In the genomic region with DNA sequence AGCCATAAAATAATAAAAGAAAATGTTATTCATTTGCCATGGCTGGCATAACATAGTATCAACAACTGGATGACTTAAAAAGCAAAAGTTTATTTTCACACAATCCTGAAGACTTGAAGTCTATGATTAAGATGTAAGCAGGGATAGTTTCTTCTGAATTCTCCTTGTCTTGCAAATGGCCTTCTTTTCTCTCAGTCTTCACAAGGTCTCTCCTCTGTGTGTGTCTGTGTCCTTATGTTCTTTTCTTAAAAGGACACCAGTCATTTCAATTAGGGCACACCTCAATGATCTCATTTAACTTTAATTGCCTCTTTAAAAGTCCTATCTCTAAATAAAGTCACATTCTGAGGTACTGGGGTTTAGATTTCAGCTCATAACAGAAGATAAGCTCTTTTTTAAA, we compare ENCODE assay signal across 31 cellular contexts.
A peak's percentile ranks its signal among the peaks of the same experiment; 100 is the strongest.
DNase-seq lines count a peak whose midpoint lies in the region; TF ChIP-seq lines count a peak whose summit lies in the region.
"Had no signal": no experiment of that assay in that cellular context is flagged by ENCODE, and none has a peak within 500 bp of the region (broad histone marks: within the 10 kb centered on the region; RNA-seq: fewer than 3 reads in every experiment).

No MANE protein-coding gene starts in this region.

- no peaks in the 10 kb centered on the region for H3K27me3 ChIP-seq in SU-DHL-6 (ENCODE audit: low read length)
- H3K27me3 ChIP-seq: adrenal gland, foreskin keratinocyte, heart right ventricle, neutrophil had no signal

- peaks cover 2% of the 10 kb centered on the region for H3K27me3 Mint-ChIP-seq in glutamatergic neuron (ENCODE audit: unreplicated experiment)
- H3K27me3 Mint-ChIP-seq: activated CD4-positive, alpha-beta T cell treated with anti-CD3 and anti-CD28 coated beads, Interleukin-2, amount 10 ng/mL, durations not matched to agents 7 days and 5 days; activated CD8-positive, alpha-beta memory T cell treated with anti-CD3 and anti-CD28 coated beads, Interleukin-2, amount 10 ng/mL, durations not matched to agents 7 days and 5 days; stimulated activated naive CD8-positive, alpha-beta T cell treated with anti-CD3 and anti-CD28 coated beads, Interleukin-15, Interleukin-2, amounts not matched to agents 100 ng/mL and 50 ng/mL, for 24 hours had no signal

- H3K9me3 ChIP-seq in SU-DHL-6 (ENCODE audit: insufficient read depth, low read length) = no peaks in the 10 kb centered on the region
- H3K9me3 ChIP-seq: adrenal gland, neutrophil, prostate gland, thoracic aorta had no signal

- DNase-seq in NCI-H2171 treated with DMSO at 0.1 percent for 48 hours (lab: John Stamatoyannopoulos, UW) (peak; percentile 13), NCI-H2171 (lab: John Stamatoyannopoulos, UW) (no peak), glutamatergic neuron (no peak), T-helper 2 cell (no peak), AG08396 (ENCODE audit: low spot score) (no peak), NCI-H446 treated with DMSO at 0.1 percent for 48 hours (lab: John Stamatoyannopoulos, UW) (no peak), anterior cingulate cortex (lab: John Stamatoyannopoulos, UW) (no peak)
- DNase-seq: activated CD4-positive, alpha-beta T cell treated with anti-CD3 and anti-CD28 coated beads, Interleukin-2, amount 10 ng/mL, durations not matched to agents 7 days and 5 days; activated CD8-positive, alpha-beta memory T cell treated with anti-CD3 and anti-CD28 coated beads, Interleukin-2, amount 10 ng/mL, durations not matched to agents 7 days and 5 days; activated naive CD4-positive, alpha-beta T cell; activated T-cell treated with anti-CD3 and anti-CD28 coated beads, Interleukin-2, amount 50 U/mL, for 48 hours; adrenal gland; effector CD4-positive, alpha-beta T cell; foreskin keratinocyte; heart right ventricle; left cardiac atrium; mammary epithelial cell; NCI-H1092; NCI-H187; NCI-H2227 treated with DMSO at 0.1 percent for 48 hours; NCI-H82; PC-9; SW 1271; T1000 had no signal

- no peak overlapping the region for H3K9ac ChIP-seq in SU-DHL-6 (ENCODE audit: low read length)

- no peaks in the 10 kb centered on the region for H3K36me3 ChIP-seq in SU-DHL-6 (ENCODE audit: low read length)
- H3K36me3 ChIP-seq: adrenal gland, heart right ventricle, neutrophil, prostate gland, thoracic aorta had no signal

- H3K4me3 Mint-ChIP-seq in glutamatergic neuron (ENCODE audit: unreplicated experiment) = no peak overlapping the region
- H3K4me3 Mint-ChIP-seq: activated CD4-positive, alpha-beta T cell treated with anti-CD3 and anti-CD28 coated beads, Interleukin-2, amount 10 ng/mL, durations not matched to agents 7 days and 5 days; activated CD8-positive, alpha-beta memory T cell treated with anti-CD3 and anti-CD28 coated beads, Interleukin-2, amount 10 ng/mL, durations not matched to agents 7 days and 5 days; CD14-positive monocyte; stimulated activated naive CD8-positive, alpha-beta T cell treated with anti-CD3 and anti-CD28 coated beads, Interleukin-15, Interleukin-2, amounts not matched to agents 100 ng/mL and 50 ng/mL, for 24 hours had no signal

- H3K27ac Mint-ChIP-seq in glutamatergic neuron (ENCODE audit: unreplicated experiment) = peak overlapping the region; percentile 80
- H3K27ac Mint-ChIP-seq: activated CD4-positive, alpha-beta T cell treated with anti-CD3 and anti-CD28 coated beads, Interleukin-2, amount 10 ng/mL, durations not matched to agents 7 days and 5 days; activated CD8-positive, alpha-beta memory T cell treated with anti-CD3 and anti-CD28 coated beads, Interleukin-2, amount 10 ng/mL, durations not matched to agents 7 days and 5 days; CD14-positive monocyte; stimulated activated naive CD8-positive, alpha-beta T cell treated with anti-CD3 and anti-CD28 coated beads, Interleukin-15, Interleukin-2, amounts not matched to agents 100 ng/mL and 50 ng/mL, for 24 hours had no signal

- H4K20me1 ChIP-seq in SU-DHL-6 (ENCODE audit: low read depth, low read length) = no peaks in the 10 kb centered on the region

- peaks cover 2% of the 10 kb centered on the region for H3K9me3 Mint-ChIP-seq in glutamatergic neuron (ENCODE audit: unreplicated experiment)
- H3K9me3 Mint-ChIP-seq: activated CD4-positive, alpha-beta T cell treated with anti-CD3 and anti-CD28 coated beads, Interleukin-2, amount 10 ng/mL, durations not matched to agents 7 days and 5 days; stimulated activated naive CD8-positive, alpha-beta T cell treated with anti-CD3 and anti-CD28 coated beads, Interleukin-15, Interleukin-2, amounts not matched to agents 100 ng/mL and 50 ng/mL, for 24 hours had no signal

- peaks cover 3% of the 10 kb centered on the region for H3K4me1 Mint-ChIP-seq in glutamatergic neuron (ENCODE audit: low read depth, unreplicated experiment)
- H3K4me1 Mint-ChIP-seq: activated CD4-positive, alpha-beta T cell treated with anti-CD3 and anti-CD28 coated beads, Interleukin-2, amount 10 ng/mL, durations not matched to agents 7 days and 5 days; activated CD8-positive, alpha-beta memory T cell treated with anti-CD3 and anti-CD28 coated beads, Interleukin-2, amount 10 ng/mL, durations not matched to agents 7 days and 5 days; CD14-positive monocyte had no signal

- no peak for TF ChIP-seq CTCF in SU-DHL-6 (IDR thresholded peaks at IDR 0.05; ENCODE audit: insufficient read depth, low read length, poor library complexity, severe bottlenecking)
- no peak for TF ChIP-seq CTCF in glutamatergic neuron (IDR thresholded peaks at IDR 0.05; ENCODE audit: partially characterized antibody, unreplicated experiment)

- no peaks in the 10 kb centered on the region for H3K79me2 ChIP-seq in SU-DHL-6 (ENCODE audit: insufficient read depth, low read length)

- no peaks in the 10 kb centered on the region for H3F3A ChIP-seq in SU-DHL-6 (ENCODE audit: insufficient read depth)

- H3K4me2 ChIP-seq in SU-DHL-6 (ENCODE audit: low read depth, low read length, poor library complexity, severe bottlenecking) = no peak overlapping the region
- H3K4me2 ChIP-seq: PC-9 had no signal

- H3K27ac ChIP-seq in SU-DHL-6 (ENCODE audit: low read depth, low read length) = peak overlapping the region; percentile 23; the same call in 1 of the 2 replicates
- H3K27ac ChIP-seq: 22Rv1, adrenal gland, foreskin keratinocyte, heart right ventricle, neutrophil, PC-9, prostate gland, thoracic aorta had no signal

- H3K9me2 ChIP-seq in SU-DHL-6 (replicated peaks; ENCODE audit: insufficient read depth, low read length) = no peaks in the 10 kb centered on the region

- H3K36me3 Mint-ChIP-seq in glutamatergic neuron (ENCODE audit: unreplicated experiment) = no peaks in the 10 kb centered on the region
- H3K36me3 Mint-ChIP-seq: activated CD8-positive, alpha-beta memory T cell treated with anti-CD3 and anti-CD28 coated beads, Interleukin-2, amount 10 ng/mL, durations not matched to agents 7 days and 5 days; CD14-positive monocyte had no signal

- H2AFZ ChIP-seq in SU-DHL-6 (ENCODE audit: low read depth, low read length, severe bottlenecking) = peak overlapping the region; percentile 59
- H2AFZ ChIP-seq: PC-9 had no signal

- H3K4me3 ChIP-seq in SU-DHL-6 (ENCODE audit: insufficient read depth, low read length, poor library complexity, severe bottlenecking) = no peak overlapping the region
- H3K4me3 ChIP-seq: adrenal gland, heart right ventricle, PC-9, prostate gland, thoracic aorta had no signal
